ENCODE assay signal across 9 cellular contexts in genomic region chr7:14902589-14902963, GRCh38. TPM values are rescaled to one million over a fixed set of nuclear protein-coding genes. Genes with fewer than 3 reads are reported as not detected.
DNase-seq lines count a peak whose midpoint lies in the region; ATAC-seq and TF ChIP-seq lines count a peak whose summit lies in the region.
"Had no signal": no experiment of that assay in that cellular context is flagged by ENCODE, and none has a peak within 500 bp of the region (broad histone marks: within the 10 kb centered on the region; RNA-seq: fewer than 3 reads in every experiment).

DGKB (minus strand) TSS chr7:14902751.

- H3K4me1 Mint-ChIP-seq in nephron progenitor cell = no peaks in the 10 kb centered on the region

- H3K27me3 Mint-ChIP-seq in nephron progenitor cell (ENCODE audit: low read depth, poor library complexity) = peaks cover 20% of the 10 kb centered on the region

- H3K27me3 ChIP-seq in Karpas-422 (ENCODE audit: low read length) = no peaks in the 10 kb centered on the region

- intact Hi-C loops in mucosa of descending colon (cut with DNase I, micrococcal nuclease) = no loop called here

- H3K36me3 ChIP-seq in Karpas-422 (ENCODE audit: insufficient read depth, low read length) = no peaks in the 10 kb centered on the region
- no peaks in the 10 kb centered on the region for H3K36me3 ChIP-seq in mucosa of descending colon (ENCODE audit: low read depth)
- H3K36me3 ChIP-seq: prostate gland had no signal

- H3K9me3 Mint-ChIP-seq in nephron progenitor cell = no peaks in the 10 kb centered on the region

- H3K9me2 ChIP-seq in Karpas-422 (replicated peaks; ENCODE audit: insufficient read depth, low read length) = no peaks in the 10 kb centered on the region

- H2AFZ ChIP-seq in Karpas-422 (ENCODE audit: low read length) = no peak within 1 kb of the TSS

- ATAC-seq in HG02642 (IDR thresholded peaks at IDR 0.05; ENCODE audit: poor library complexity, unreplicated experiment) (no peak), mucosa of descending colon (no peak)

- DNase-seq in AG10803 (ENCODE audit: low read depth) (peak; percentile 36), NCI-H2081 (lab: John Stamatoyannopoulos, UW) (peak; percentile 54 to 76), epithelial cell of proximal tubule (ENCODE audit: low read depth) (no peak), nephron progenitor cell (peak; percentile 30), Karpas-422 (no peak), mucosa of descending colon (no peak)
- no peak for DNase-seq in stimulated activated CD4-positive, alpha-beta T cell treated with anti-CD3 and anti-CD28 coated beads, Interleukin-4, amount 100 ng/mL, for 24 hours

- H3K4me3 Mint-ChIP-seq in nephron progenitor cell = no peak within 1 kb of the TSS

- H3K36me3 Mint-ChIP-seq in nephron progenitor cell (ENCODE audit: low read depth) = no peaks in the 10 kb centered on the region

- TF ChIP-seq CTCF in AG10803 (conservative IDR thresholded peaks at IDR 0.05; ENCODE audit: low read length) = no peak
- no peak for TF ChIP-seq CTCF in epithelial cell of proximal tubule (conservative IDR thresholded peaks at IDR 0.05; ENCODE audit: low read depth, low read length)
- TF ChIP-seq CTCF in nephron progenitor cell (IDR thresholded peaks at IDR 0.05) = no peak
- TF ChIP-seq CTCF in mucosa of descending colon (IDR thresholded peaks at IDR 0.05) = no peak

- no peaks in the 10 kb centered on the region for H3K9me3 ChIP-seq in Karpas-422 (ENCODE audit: low read length)
- no peaks in the 10 kb centered on the region for H3K9me3 ChIP-seq in mucosa of descending colon
- H3K9me3 ChIP-seq: prostate gland had no signal

- no peaks in the 10 kb centered on the region for H3K4me1 ChIP-seq in Karpas-422 (ENCODE audit: low read length)
- no peaks in the 10 kb centered on the region for H3K4me1 ChIP-seq in mucosa of descending colon (ENCODE audit: low read depth)
- H3K4me1 ChIP-seq: prostate gland had no signal

- H3K27ac Mint-ChIP-seq in nephron progenitor cell = no peak within 1 kb of the TSS

- H3K4me3 ChIP-seq in AG10803 (ENCODE audit: low read length) = peak within 1 kb of the TSS; percentile 48
- H3K4me3 ChIP-seq in epithelial cell of proximal tubule (ENCODE audit: low read depth, low read length) = peak within 1 kb of the TSS; percentile 49
- H3K4me3 ChIP-seq in Karpas-422 (ENCODE audit: low read length) = no peak within 1 kb of the TSS
- no peak within 1 kb of the TSS for H3K4me3 ChIP-seq in mucosa of descending colon
- H3K4me3 ChIP-seq: prostate gland had no signal

- no peak within 1 kb of the TSS for H3K9ac ChIP-seq in Karpas-422 (ENCODE audit: low read length)

- H3K27ac ChIP-seq in Karpas-422 (ENCODE audit: low read length) = no peak within 1 kb of the TSS
- H3K27ac ChIP-seq: prostate gland had no signal

- H4K20me1 ChIP-seq in Karpas-422 (ENCODE audit: insufficient read depth, low read depth, low read length) = no peaks in the 10 kb centered on the region

- no peak within 1 kb of the TSS for H3K4me2 ChIP-seq in Karpas-422 (ENCODE audit: low read depth, low read length, poor library complexity, severe bottlenecking)

- no peaks in the 10 kb centered on the region for H3K79me2 ChIP-seq in Karpas-422 (ENCODE audit: low read length)

RNA-seq across cellular contexts. Expression of gene DGKB, which starts in this region (rescaled TPM):
- total RNA-seq in epithelial cell of proximal tubule (0.69 TPM in 1 of 2 replicates, not detected in the other), mucosa of descending colon (1 to 10 TPM in 1 of 3 donors, under 1 TPM in 2; 0.19 to 5.6 (median 0.78) TPM)
- total RNA-seq in Karpas-422 (2014; rRNA removed; shearing (Covaris generic); ENCODE audit: low replicate concordance) = not detected in 2 replicates

Comparison
In these comparisons a context has a peak if more than half of its experiments do, and no peak if none do; other contexts are left out.
1. DNase-seq: peak in AG10803 (single experiment), NCI-H2081 (2 of 2) and nephron progenitor cell (single experiment); none in epithelial cell of proximal tubule (single experiment), Karpas-422 (single experiment), mucosa of descending colon (0 of 3) and stimulated activated CD4-positive, alpha-beta T cell treated with anti-CD3 and anti-CD28 coated beads, Interleukin-4, amount 100 ng/mL, for 24 hours (single experiment).
2. H3K4me3 ChIP-seq: peak in AG10803 (single experiment) and epithelial cell of proximal tubule (single experiment); none in Karpas-422 (single experiment) and mucosa of descending colon (single experiment).